In genomic region chr12:120259418-120260202, GRCh38 we compare ENCODE assay signal across 12 cellular contexts. TPM values are rescaled to one million over a fixed set of nuclear protein-coding genes. Genes with fewer than 3 reads are reported as not detected.
DNase-seq lines count a peak whose midpoint lies in the region; ATAC-seq, FAIRE-seq and TF ChIP-seq lines count a peak whose summit lies in the region.
"Had no signal": no experiment of that assay in that cellular context is flagged by ENCODE, and none has a peak within 500 bp of the region (broad histone marks: within the 10 kb centered on the region; RNA-seq: fewer than 3 reads in every experiment).

No MANE protein-coding gene starts in this region.

- H3K4me3 ChIP-seq in iPS-15b (ENCODE audit: low read depth, low read length): no peak overlapping the region
- H3K4me3 ChIP-seq in thoracic aorta: no peak overlapping the region
- H3K4me3 ChIP-seq: A549, SJSA1 had no signal

- peaks cover 21% of the 10 kb centered on the region for H3K36me3 Mint-ChIP-seq in activated CD4-positive, alpha-beta T cell treated with anti-CD3 and anti-CD28 coated beads for 36 hours (ENCODE audit: low read depth)

- H3K27ac Mint-ChIP-seq in activated CD4-positive, alpha-beta T cell treated with anti-CD3 and anti-CD28 coated beads for 36 hours: peak overlapping the region; percentile 52

- intact Hi-C loops in activated CD4-positive, alpha-beta T cell treated with anti-CD3 and anti-CD28 coated beads for 36 hours (cut with DNase I, micrococcal nuclease): no loop called here

- H3K9ac ChIP-seq in iPS-15b (ENCODE audit: low read depth, low read length): peak overlapping the region; percentile 56

- H3K4me3 Mint-ChIP-seq in activated CD4-positive, alpha-beta T cell treated with anti-CD3 and anti-CD28 coated beads for 36 hours: no peak overlapping the region

- H3K4me1 ChIP-seq in iPS-15b (ENCODE audit: control insufficient read depth, insufficient read depth, low read length) (peaks cover 24% of the 10 kb centered on the region), thoracic aorta (ENCODE audit: control insufficient read depth in 1 of 2, low read depth in 2 of 2) (peaks cover 41 to 80% of the 10 kb centered on the region in 2 donors)

- POLR2A ChIA-PET in activated CD4-positive, alpha-beta T cell treated with anti-CD3 and anti-CD28 coated beads for 36 hours (lab: Charles Lee): interaction anchor here (0.7 to 4.1 kb wide), 2 partner anchors 9 to 32 kb away, joined by 3 to 30 read pairs; partner anchors contain the start of genes RNU4-1 and RNU4-2

- H3K9me3 Mint-ChIP-seq in activated CD4-positive, alpha-beta T cell treated with anti-CD3 and anti-CD28 coated beads for 36 hours (ENCODE audit: low read depth): no peaks in the 10 kb centered on the region

- no peaks in the 10 kb centered on the region for H3K9me3 ChIP-seq in iPS-15b (ENCODE audit: control insufficient read depth, insufficient read depth, low read length)
- no peaks in the 10 kb centered on the region for H3K9me3 ChIP-seq in thoracic aorta
- H3K9me3 ChIP-seq: A549, SJSA1 had no signal

- no peak for TF ChIP-seq CTCF in thoracic aorta (IDR thresholded peaks at IDR 0.05)

- peaks cover 88% of the 10 kb centered on the region for H3K4me1 Mint-ChIP-seq in activated CD4-positive, alpha-beta T cell treated with anti-CD3 and anti-CD28 coated beads for 36 hours

- in situ Hi-C loops in G401 (cut with HindIII; ENCODE audit: low sequenced_read_pairs): no loop called here

- H3K36me3 ChIP-seq in iPS-15b (ENCODE audit: control insufficient read depth, insufficient read depth, low read length) (peaks cover 2% of the 10 kb centered on the region), thoracic aorta (no peaks in the 10 kb centered on the region)

- H3K27ac ChIP-seq in thoracic aorta: peak overlapping the region; percentile 35 to 91
- H3K27ac ChIP-seq: SJSA1 had no signal

- CTCF ChIA-PET in activated CD4-positive, alpha-beta T cell treated with anti-CD3 and anti-CD28 coated beads for 36 hours (lab: Charles Lee): interaction anchor here (1.2 to 24.9 kb wide), 3 partner anchors 10 to 43 kb away, joined by 3 to 518 read pairs (median 72); partner anchors contain the start of gene SIRT4

- H3K27me3 ChIP-seq in iPS-15b (ENCODE audit: control insufficient read depth, insufficient read depth, low read length): no peaks in the 10 kb centered on the region
- no peaks in the 10 kb centered on the region for H3K27me3 ChIP-seq in thoracic aorta (replicated peaks; ENCODE audit: insufficient read depth)
- H3K27me3 ChIP-seq: SJSA1 had no signal

- H3K27me3 Mint-ChIP-seq in activated CD4-positive, alpha-beta T cell treated with anti-CD3 and anti-CD28 coated beads for 36 hours: no peaks in the 10 kb centered on the region

- no peak for FAIRE-seq in urothelium cell line (lab: Jason Lieb, UNC)
- FAIRE-seq: A549 had no signal

- DNase-seq in activated CD4-positive, alpha-beta T cell treated with anti-CD3 and anti-CD28 coated beads for 36 hours: no peak
- no peak for DNase-seq in activated CD4-positive, alpha-beta T cell treated with anti-CD3 and anti-CD28 coated beads, Interleukin-2, amount 50 U/mL, for 1 hour
- DNase-seq in amniotic epithelial cell (ENCODE audit: low read depth): peak; percentile 89
- DNase-seq in thoracic aorta (ENCODE audit: low spot score): no peak
- DNase-seq in G401 (ENCODE audit: low spot score): no peak
- DNase-seq in urothelium cell line (ENCODE audit: low spot score): no peak
- DNase-seq in NOMO-1 treated with dmso at 0.1 percent for 144 hours (lab: John Stamatoyannopoulos, UW; ENCODE audit: unreplicated experiment): no peak
- DNase-seq: cortex of kidney, NCI-H345 had no signal

- ATAC-seq in activated CD4-positive, alpha-beta T cell treated with anti-CD3 and anti-CD28 coated beads for 36 hours: no peak
- ATAC-seq in thoracic aorta (ENCODE audit: insufficient number of reproducible peaks, low FRiP score, low read depth): no peak
- ATAC-seq: A549 had no signal

RNA-seq across cellular contexts. Expression of gene PXN, which starts 5.9 kb away (rescaled TPM):
- total RNA-seq in activated CD4-positive, alpha-beta T cell treated with anti-CD3 and anti-CD28 coated beads for 36 hours: 100 to 1,000 TPM in 1 of 2 experiments, 10 to 100 TPM in 1; 74.5 to 104 TPM
- total RNA-seq in thoracic aorta: 100 to 1,000 TPM in 1 of 2 donors, 10 to 100 TPM in 1; 93.0 to 105 TPM
- 18.8 and 24.5 TPM in 2 replicates for total RNA-seq in G401 (2014; rRNA removed; shearing (Covaris generic))

RNA-seq across cellular contexts. Expression of gene RNU4-2, which starts 32.1 kb away (rescaled TPM):
- total RNA-seq in activated CD4-positive, alpha-beta T cell treated with anti-CD3 and anti-CD28 coated beads for 36 hours: 1,000 to 10,000 TPM in 1 of 2 experiments, 100 to 1,000 TPM in 1; 385 to 1,689 TPM
- under 1 TPM; under 0.01 TPM for total RNA-seq in thoracic aorta
- not detected in 2 replicates for total RNA-seq in G401 (2014; rRNA removed; shearing (Covaris generic))

RNA-seq across cellular contexts. Expression of gene RNU4-1, which starts 33.4 kb away (rescaled TPM):
- 1,000 to 10,000 TPM in 1 of 2 experiments, 100 to 1,000 TPM in 1; 323 to 1,150 TPM for total RNA-seq in activated CD4-positive, alpha-beta T cell treated with anti-CD3 and anti-CD28 coated beads for 36 hours
- total RNA-seq in thoracic aorta: not detected
- total RNA-seq in G401 (2014; rRNA removed; shearing (Covaris generic)): not detected in 2 replicates

RNA-seq across cellular contexts. Expression of gene SIRT4, which starts 42.5 kb away (rescaled TPM):
- total RNA-seq in activated CD4-positive, alpha-beta T cell treated with anti-CD3 and anti-CD28 coated beads for 36 hours: 1 to 10 TPM; 2.2 to 4.0 TPM
- 1 to 10 TPM in 1 of 2 donors, under 1 TPM in 1; 0.56 to 8.8 TPM for total RNA-seq in thoracic aorta
- total RNA-seq in G401 (2014; rRNA removed; shearing (Covaris generic)): 2.9 and 4.6 TPM in 2 replicates

RNA-seq across cellular contexts. Expression of gene RPLP0, which starts 58.7 kb away (rescaled TPM):
- total RNA-seq in activated CD4-positive, alpha-beta T cell treated with anti-CD3 and anti-CD28 coated beads for 36 hours: 1,000 to 10,000 TPM; 3,424 to 4,221 TPM
- 1,000 to 10,000 TPM; 1,020 to 1,220 TPM for total RNA-seq in thoracic aorta
- 6,017 and 6,466 TPM in 2 replicates for total RNA-seq in G401 (2014; rRNA removed; shearing (Covaris generic))

Comparison
In these comparisons a context has a peak if more than half of its experiments do, and no peak if none do; other contexts are left out.
1. RNA of gene RNU4-2, which starts 32.1 kb away (total RNA-seq): 385 to 1,689 TPM in activated CD4-positive, alpha-beta T cell treated with anti-CD3 and anti-CD28 coated beads for 36 hours; under 0.01 TPM in thoracic aorta and not detected in G401; every median in the first group is over 100 times any median in the second.
2. RNA of gene RNU4-1, which starts 33.4 kb away (total RNA-seq): 323 to 1,150 TPM in activated CD4-positive, alpha-beta T cell treated with anti-CD3 and anti-CD28 coated beads for 36 hours; not detected in thoracic aorta and not detected in G401; every median in the first group is over 100 times any median in the second.